ENCODE assay signal across 13 cellular contexts in genomic region chr4:23789765-23790164, GRCh38.
DNase-seq lines count a peak whose midpoint lies in the region; ATAC-seq and TF ChIP-seq lines count a peak whose summit lies in the region.
"Had no signal": no experiment of that assay in that cellular context is flagged by ENCODE, and none has a peak within 500 bp of the region (broad histone marks: within the 10 kb centered on the region; RNA-seq: fewer than 3 reads in every experiment).

No MANE protein-coding gene starts in this region.

- ATAC-seq in mucosa of descending colon (no peak), HG02642 (IDR thresholded peaks at IDR 0.05; ENCODE audit: poor library complexity, unreplicated experiment) (no peak)
- ATAC-seq: activated T-cell treated with anti-CD3 and anti-CD28 coated beads, Interleukin-2, amount 50 U/mL, for 4 hours; PC-3 had no signal

- no peaks in the 10 kb centered on the region for H3K27me3 ChIP-seq in ACC112 (ENCODE audit: insufficient read depth, low read length)

- H3K9me3 ChIP-seq in mucosa of descending colon, result no peaks in the 10 kb centered on the region

- TF ChIP-seq EP300 in Ishikawa (IDR thresholded peaks at IDR 0.05; ENCODE audit: borderline replicate concordance), result no peak

- no peaks in the 10 kb centered on the region for H3K79me2 ChIP-seq in ACC112 (ENCODE audit: control insufficient read depth, insufficient read depth, low read length, unreplicated experiment)

- TF ChIP-seq CTCF in foreskin fibroblast (IDR thresholded peaks at IDR 0.05; ENCODE audit: low read depth, low read length) (no peak), mucosa of descending colon (IDR thresholded peaks at IDR 0.05) (no peak)

- intact Hi-C loops in mucosa of descending colon (cut with DNase I, micrococcal nuclease), result no loop called here

- peak overlapping the region; percentile 91 for H3K27ac ChIP-seq in ACC112 (ENCODE audit: low read depth, low read length)

- H3K36me3 ChIP-seq in ACC112 (ENCODE audit: insufficient read depth, low read length) (no peaks in the 10 kb centered on the region), mucosa of descending colon (ENCODE audit: low read depth) (no peaks in the 10 kb centered on the region)

- peak overlapping the region; percentile 20 for H2AFZ ChIP-seq in ACC112 (ENCODE audit: low read length, unreplicated experiment)

- H3K4me3 ChIP-seq in ACC112 (ENCODE audit: low read depth, low read length), result 0 out of 2 replicates have a peak overlapping the region, but pooled peaks have one; percentile 7
- no peak overlapping the region for H3K4me3 ChIP-seq in foreskin fibroblast (ENCODE audit: low read depth in 1 of 2, low read length in 2 of 2)
- H3K4me3 ChIP-seq in mucosa of descending colon, result no peak overlapping the region

- TF ChIP-seq RAD21 in Ishikawa (IDR thresholded peaks at IDR 0.05; ENCODE audit: low read depth), result no peak

- peak; percentile 80 to 90 for DNase-seq in foreskin fibroblast
- DNase-seq in myocyte (ENCODE audit: low read depth), result peak; percentile 52
- DNase-seq in hippocampal formation (lab: John Stamatoyannopoulos, UW), result no peak
- no peak for DNase-seq in mucosa of descending colon
- DNase-seq in middle frontal gyrus (ENCODE audit: extremely low spot score, low spot score), result no peak
- DNase-seq: activated T-cell treated with anti-CD3 and anti-CD28 coated beads, Interleukin-2, amount 50 U/mL, for 4 hours; cerebellar nuclear complex; NCI-H1694 treated with DMSO at 0.1 percent for 48 hours; PC-3; posterior cingulate gyrus had no signal

- peaks cover 27% of the 10 kb centered on the region for H3K4me1 ChIP-seq in ACC112 (ENCODE audit: control insufficient read depth, insufficient read depth, low read length, unreplicated experiment)
- H3K4me1 ChIP-seq in mucosa of descending colon (ENCODE audit: low read depth), result no peaks in the 10 kb centered on the region

TF ChIP-seq in Ishikawa, 13 proteins besides CTCF, POLR2A, EP300 and RAD21:
- no peak for TF ChIP-seq REST (IDR thresholded peaks at IDR 0.05; ENCODE audit: low read depth)
- TF ChIP-seq USF1 (IDR thresholded peaks at IDR 0.05), result peak; percentile 48; the same call in 1 of the 2 replicates

Comparison
In these comparisons a context has a peak if more than half of its experiments do, and no peak if none do; other contexts are left out.
1. DNase-seq: peak in foreskin fibroblast (2 of 2) and myocyte (single experiment); none in hippocampal formation (0 of 2), mucosa of descending colon (0 of 3) and middle frontal gyrus (single experiment).